ENCODE assay signal across 8 cellular contexts in genomic region chr2:111598944-111599343, GRCh38.
A peak's percentile ranks its signal among the peaks of the same experiment; 100 is the strongest.
DNase-seq lines count a peak whose midpoint lies in the region; ATAC-seq, FAIRE-seq and TF ChIP-seq lines count a peak whose summit lies in the region.
"Not testable (repeated sequence)": the region's sequence is repeated elsewhere in the genome, so short reads cannot be mapped to it uniquely, and the experiment has no call there.

No MANE protein-coding gene starts in this region.

- intact Hi-C loops in activated CD4-positive, alpha-beta T cell treated with anti-CD3 and anti-CD28 coated beads, Interleukin-2, amount 10 ng/mL, durations not matched to agents 24 days and 14 days (cut with micrococcal nuclease); activated T-helper 1 cell treated with anti-CD3 and anti-CD28 coated beads, Interleukin-12 subunit alpha, Interleukin-12 subunit beta, Interleukin-2, Interleukin-4 antibody, amounts not matched to agents 30 ng/mL and 10 ng/mL and 1 ng/mL, durations not matched to agents 14 hours and 24 hours and 36 hours (cut with micrococcal nuclease): not testable (repeated sequence)

- dilution Hi-C loops in keratinocyte (cut with MboI; ENCODE audit: extremely low pct_ligation_motif_present, low sequenced_read_pairs), result not testable (repeated sequence)

- not testable (repeated sequence) for H3K9me3 ChIP-seq in Karpas-422 (ENCODE audit: low read length); keratinocyte (ENCODE audit: control insufficient read depth, low read depth, low read length)

- H2AFZ ChIP-seq in Karpas-422 (ENCODE audit: low read length); keratinocyte (ENCODE audit: control insufficient read depth, low read length): not testable (repeated sequence)

- not testable (repeated sequence) for H3K4me2 ChIP-seq in Karpas-422 (ENCODE audit: low read depth, low read length, poor library complexity, severe bottlenecking); keratinocyte (ENCODE audit: control insufficient read depth, extremely low read depth, insufficient read depth, low read depth, low read length)

- H3K4me3 Mint-ChIP-seq in T-helper 1 cell treated with Interleukin-12 subunit alpha and Interleukin-12 subunit beta and Interleukin-4 antibody, amounts not matched to agents 30 μg/mL and 1 μg/mL, for 36 hours, result peak overlapping the region; percentile 0
- peak overlapping the region; percentile 6 for H3K4me3 Mint-ChIP-seq in activated CD4-positive, alpha-beta T cell treated with anti-CD3 and anti-CD28 coated beads, Interleukin-2, amount 10 ng/mL, durations not matched to agents 24 days and 14 days
- H3K4me3 Mint-ChIP-seq in activated T-helper 1 cell treated with anti-CD3 and anti-CD28 coated beads, Interleukin-12 subunit alpha, Interleukin-12 subunit beta, Interleukin-2, Interleukin-4 antibody, amounts not matched to agents 30 ng/mL and 10 ng/mL and 1 ng/mL, durations not matched to agents 14 hours and 24 hours and 36 hours, result peak overlapping the region; percentile 13

- H3K4me1 ChIP-seq in Karpas-422 (ENCODE audit: low read length); foreskin keratinocyte; keratinocyte (ENCODE audit: control insufficient read depth, extremely low read depth, insufficient read depth, low read length): not testable (repeated sequence)

- not testable (repeated sequence) for H3K9me3 Mint-ChIP-seq in T-helper 1 cell treated with Interleukin-12 subunit alpha and Interleukin-12 subunit beta and Interleukin-4 antibody, amounts not matched to agents 30 μg/mL and 1 μg/mL, for 36 hours; activated CD4-positive, alpha-beta T cell treated with anti-CD3 and anti-CD28 coated beads, Interleukin-2, amount 10 ng/mL, durations not matched to agents 24 days and 14 days; activated T-helper 1 cell treated with anti-CD3 and anti-CD28 coated beads, Interleukin-12 subunit alpha, Interleukin-12 subunit beta, Interleukin-2, Interleukin-4 antibody, amounts not matched to agents 30 ng/mL and 10 ng/mL and 1 ng/mL, durations not matched to agents 14 hours and 24 hours and 36 hours

- ATAC-seq in foreskin keratinocyte, result peak; percentile 51

- H3K9ac ChIP-seq in Karpas-422 (ENCODE audit: low read length); keratinocyte (ENCODE audit: control insufficient read depth, extremely low read depth, insufficient read depth, low read length): not testable (repeated sequence)

- H3K27me3 Mint-ChIP-seq in T-helper 1 cell treated with Interleukin-12 subunit alpha and Interleukin-12 subunit beta and Interleukin-4 antibody, amounts not matched to agents 30 μg/mL and 1 μg/mL, for 36 hours (ENCODE audit: low read depth), result peaks cover 12% of the 10 kb centered on the region
- not testable (repeated sequence) for H3K27me3 Mint-ChIP-seq in activated CD4-positive, alpha-beta T cell treated with anti-CD3 and anti-CD28 coated beads, Interleukin-2, amount 10 ng/mL, durations not matched to agents 24 days and 14 days; activated T-helper 1 cell treated with anti-CD3 and anti-CD28 coated beads, Interleukin-12 subunit alpha, Interleukin-12 subunit beta, Interleukin-2, Interleukin-4 antibody, amounts not matched to agents 30 ng/mL and 10 ng/mL and 1 ng/mL, durations not matched to agents 14 hours and 24 hours and 36 hours (ENCODE audit: insufficient read depth)

- TF ChIP-seq CTCF in foreskin keratinocyte (conservative IDR thresholded peaks at IDR 0.05); keratinocyte (optimal IDR thresholded peaks at IDR 0.05 in 1 of 3, IDR thresholded peaks at IDR 0.05 in 1 of 3, conservative IDR thresholded peaks at IDR 0.05 in 1 of 3; ENCODE audit: extremely low read depth in 1 of 3, insufficient read depth in 2 of 3, low read length in 3 of 3): not testable (repeated sequence)

- H3K4me3 ChIP-seq in Karpas-422 (ENCODE audit: low read length); keratinocyte (ENCODE audit: control insufficient read depth in 2 of 3, extremely low read depth in 1 of 3, insufficient read depth in 2 of 3, low read depth in 1 of 3, low read length in 3 of 3): not testable (repeated sequence)

- not testable (repeated sequence) for H3K27me3 ChIP-seq in Karpas-422 (ENCODE audit: low read length); foreskin keratinocyte; keratinocyte (ENCODE audit: control insufficient read depth, extremely low read depth, insufficient read depth, low read length)

- H3K36me3 ChIP-seq in Karpas-422 (ENCODE audit: insufficient read depth, low read length); keratinocyte (ENCODE audit: control insufficient read depth in 2 of 2, extremely low read depth in 1 of 2, insufficient read depth in 2 of 2, low read length in 2 of 2): not testable (repeated sequence)

- not testable (repeated sequence) for H3K4me1 Mint-ChIP-seq in T-helper 1 cell treated with Interleukin-12 subunit alpha and Interleukin-12 subunit beta and Interleukin-4 antibody, amounts not matched to agents 30 μg/mL and 1 μg/mL, for 36 hours (ENCODE audit: low read depth); activated CD4-positive, alpha-beta T cell treated with anti-CD3 and anti-CD28 coated beads, Interleukin-2, amount 10 ng/mL, durations not matched to agents 24 days and 14 days; activated T-helper 1 cell treated with anti-CD3 and anti-CD28 coated beads, Interleukin-12 subunit alpha, Interleukin-12 subunit beta, Interleukin-2, Interleukin-4 antibody, amounts not matched to agents 30 ng/mL and 10 ng/mL and 1 ng/mL, durations not matched to agents 14 hours and 24 hours and 36 hours (ENCODE audit: low read depth)

- peak; percentile 9 for FAIRE-seq in keratinocyte (lab: Jason Lieb, UNC)

- H3K36me3 Mint-ChIP-seq in T-helper 1 cell treated with Interleukin-12 subunit alpha and Interleukin-12 subunit beta and Interleukin-4 antibody, amounts not matched to agents 30 μg/mL and 1 μg/mL, for 36 hours (ENCODE audit: low read depth); activated CD4-positive, alpha-beta T cell treated with anti-CD3 and anti-CD28 coated beads, Interleukin-2, amount 10 ng/mL, durations not matched to agents 24 days and 14 days (ENCODE audit: low read depth); activated T-helper 1 cell treated with anti-CD3 and anti-CD28 coated beads, Interleukin-12 subunit alpha, Interleukin-12 subunit beta, Interleukin-2, Interleukin-4 antibody, amounts not matched to agents 30 ng/mL and 10 ng/mL and 1 ng/mL, durations not matched to agents 14 hours and 24 hours and 36 hours (ENCODE audit: low read depth): not testable (repeated sequence)

- H3K79me2 ChIP-seq in Karpas-422 (ENCODE audit: low read length); keratinocyte (ENCODE audit: control insufficient read depth, insufficient read depth, low read length): not testable (repeated sequence)

- DNase-seq in Karpas-422 (peak; percentile 32), dermis blood vessel endothelial cell (peak; percentile 71)
- peak; percentile 50 for DNase-seq in activated CD4-positive, alpha-beta T cell treated with anti-CD3 and anti-CD28 coated beads, Interleukin-2, amount 10 ng/mL, durations not matched to agents 24 days and 14 days
- DNase-seq in activated T-helper 1 cell treated with anti-CD3 and anti-CD28 coated beads, Interleukin-12 subunit alpha, Interleukin-12 subunit beta, Interleukin-2, Interleukin-4 antibody, amounts not matched to agents 30 ng/mL and 10 ng/mL and 1 ng/mL, durations not matched to agents 14 hours and 24 hours and 36 hours (ENCODE audit: low spot score); foreskin keratinocyte; keratinocyte (ENCODE audit: low read depth, low spot score): not testable (repeated sequence)
- peak; percentile 5 for DNase-seq in stimulated activated naive CD4-positive, alpha-beta T cell treated with Interleukin-2 at 50 U/mL for 16 hours (lab: John Stamatoyannopoulos, UW)

- not testable (repeated sequence) for H3K9me2 ChIP-seq in Karpas-422 (replicated peaks; ENCODE audit: insufficient read depth, low read length)

- H3K27ac Mint-ChIP-seq in T-helper 1 cell treated with Interleukin-12 subunit alpha and Interleukin-12 subunit beta and Interleukin-4 antibody, amounts not matched to agents 30 μg/mL and 1 μg/mL, for 36 hours, result peak overlapping the region; percentile 13
- peak overlapping the region; percentile 36 for H3K27ac Mint-ChIP-seq in activated CD4-positive, alpha-beta T cell treated with anti-CD3 and anti-CD28 coated beads, Interleukin-2, amount 10 ng/mL, durations not matched to agents 24 days and 14 days
- H3K27ac Mint-ChIP-seq in activated T-helper 1 cell treated with anti-CD3 and anti-CD28 coated beads, Interleukin-12 subunit alpha, Interleukin-12 subunit beta, Interleukin-2, Interleukin-4 antibody, amounts not matched to agents 30 ng/mL and 10 ng/mL and 1 ng/mL, durations not matched to agents 14 hours and 24 hours and 36 hours, result peak overlapping the region; percentile 62

- H3K27ac ChIP-seq in Karpas-422 (ENCODE audit: low read length); foreskin keratinocyte; keratinocyte (ENCODE audit: control insufficient read depth, insufficient read depth, low read length): not testable (repeated sequence)

- H4K20me1 ChIP-seq in Karpas-422 (ENCODE audit: insufficient read depth, low read depth, low read length); keratinocyte (ENCODE audit: control insufficient read depth, extremely low read depth, insufficient read depth, low read length): not testable (repeated sequence)

- H3K9me1 ChIP-seq in keratinocyte (ENCODE audit: control insufficient read depth, extremely low read depth, insufficient read depth, low read length), result not testable (repeated sequence)
